Comparison of ENCODE assay signal across 8 cellular contexts in genomic region chr10:119306514-119306951, GRCh38.
A peak's percentile ranks its signal among the peaks of the same experiment; 100 is the strongest.
DNase-seq lines count a peak whose midpoint lies in the region; ATAC-seq and TF ChIP-seq lines count a peak whose summit lies in the region.

No MANE protein-coding gene starts in this region.

- no peaks in the 10 kb centered on the region for H3K36me3 ChIP-seq in OCI-LY1 (ENCODE audit: insufficient read depth, low read length)

- H3K9me2 ChIP-seq in OCI-LY1 (ENCODE audit: low read depth, low read length), result no peaks in the 10 kb centered on the region

- peaks cover 6% of the 10 kb centered on the region; the same call in 1 of the 2 replicates for H3F3A ChIP-seq in OCI-LY1 (ENCODE audit: insufficient read depth, low read length)

- TF ChIP-seq CTCF in OCI-LY1 (IDR thresholded peaks at IDR 0.05; ENCODE audit: low read length), result peak; percentile 86

- H3K9ac ChIP-seq in OCI-LY1 (ENCODE audit: low read length), result peak overlapping the region; percentile 58

- no peaks in the 10 kb centered on the region for H3K9me3 ChIP-seq in OCI-LY1 (ENCODE audit: low read length)

- H4K20me1 ChIP-seq in OCI-LY1 (ENCODE audit: insufficient read depth, low read length), result no peaks in the 10 kb centered on the region

- H3K4me2 ChIP-seq in OCI-LY1 (ENCODE audit: low read length), result peak overlapping the region; percentile 66

- peak overlapping the region; percentile 52 for H3K4me3 ChIP-seq in OCI-LY1 (ENCODE audit: low read depth, low read length, poor library complexity, severe bottlenecking)

- peak overlapping the region; percentile 98 for H3K27ac ChIP-seq in OCI-LY1 (ENCODE audit: low read depth, low read length, poor library complexity, severe bottlenecking)

- H3K27me3 ChIP-seq in OCI-LY1 (ENCODE audit: insufficient read depth, low read length), result no peaks in the 10 kb centered on the region

- DNase-seq in activated T-helper 1 cell treated with Interleukin-2 at 50 U/mL for 16 hours (ENCODE audit: low read depth) (peak; percentile 54), iris pigment epithelial cell (ENCODE audit: low read depth) (peak; percentile 47), left lobe of liver (ENCODE audit: low spot score) (no peak), GDM1 (lab: John Stamatoyannopoulos, UW) (no peak)
- DNase-seq in stimulated activated CD8-positive, alpha-beta memory T cell treated with anti-CD3 and anti-CD28 coated beads, Interleukin-4, amount 100 ng/mL, for 4 hours (ENCODE audit: low read depth in 2 of 2, low spot score in 1 of 2), result peak; percentile 28 to 54

- H3K4me1 ChIP-seq in OCI-LY1 (ENCODE audit: insufficient read depth, low read length, severe bottlenecking), result peaks cover 57% of the 10 kb centered on the region

- H2AFZ ChIP-seq in OCI-LY1 (ENCODE audit: low read length), result no peak overlapping the region

- H3K79me2 ChIP-seq in OCI-LY1 (ENCODE audit: insufficient read depth, low read length), result no peaks in the 10 kb centered on the region

- ATAC-seq in GM18502 (IDR thresholded peaks at IDR 0.05; ENCODE audit: poor library complexity, unreplicated experiment), result peak; percentile 77
- peak; percentile 82 for ATAC-seq in HG02678 (IDR thresholded peaks at IDR 0.05; ENCODE audit: unreplicated experiment)
- no peak for ATAC-seq in left lobe of liver

Comparison
In these comparisons a context has a peak if more than half of its experiments do, and no peak if none do; other contexts are left out.
1. DNase-seq: peak in activated T-helper 1 cell treated with Interleukin-2 at 50 U/mL for 16 hours (single experiment), iris pigment epithelial cell (single experiment) and stimulated activated CD8-positive, alpha-beta memory T cell treated with anti-CD3 and anti-CD28 coated beads, Interleukin-4, amount 100 ng/mL, for 4 hours (2 of 2); none in left lobe of liver (single experiment) and GDM1 (single experiment).